ENCODE assay signal across 23 cellular contexts in genomic region chr11:116910378-116910777, GRCh38.
A peak's percentile ranks its signal among the peaks of the same experiment; 100 is the strongest.
DNase-seq lines count a peak whose midpoint lies in the region; ATAC-seq, FAIRE-seq and TF ChIP-seq lines count a peak whose summit lies in the region.
"Had no signal": no experiment of that assay in that cellular context is flagged by ENCODE, and none has a peak within 500 bp of the region (broad histone marks: within the 10 kb centered on the region; RNA-seq: fewer than 3 reads in every experiment).

No MANE protein-coding gene starts in this region.

- ATAC-seq in activated T-helper 17 cell treated with anti-CD3 and anti-CD28 coated beads, Interleukin-2, amount 50 U/mL, for 72 hours (replicated peaks), result no peak
- ATAC-seq in pancreas (no peak), GM21723 (IDR thresholded peaks at IDR 0.05; ENCODE audit: unreplicated experiment) (no peak)
- ATAC-seq: esophagus mucosa; left cardiac atrium; stimulated activated memory B cell treated with anti-CD40 and anti-IgM and Interleukin-4, amounts not matched to agents 10 μg/mL and 1 μg/mL and 100 μg/mL, for 72 hours had no signal

- no TSS peak for BruUV-seq in Caco-2 (replicated peaks; lab: Mats Ljungman, UMichigan)

- FAIRE-seq in pancreas (lab: Jason Lieb, UNC), result no peak
- FAIRE-seq: RCC 7860 had no signal

- no peak overlapping the region for H3K4me3 ChIP-seq in Caco-2 (ENCODE audit: low read depth, low read length)
- no peak overlapping the region for H3K4me3 ChIP-seq in fibroblast of mammary gland (ENCODE audit: control insufficient read depth, low read depth, low read length)
- H3K4me3 ChIP-seq in neutrophil (ENCODE audit: low read depth in 1 of 2, low read length in 1 of 2), result no peak overlapping the region
- H3K4me3 ChIP-seq in pancreas, result no peak overlapping the region
- H3K4me3 ChIP-seq: ascending aorta, SJSA1, thoracic aorta had no signal

- peak overlapping the region; percentile 60 for H3K27ac ChIP-seq in neutrophil
- H3K27ac ChIP-seq in pancreas, result no peak overlapping the region
- H3K27ac ChIP-seq: ascending aorta, SJSA1, thoracic aorta had no signal

- H3K36me3 Mint-ChIP-seq in Caco-2 (ENCODE audit: insufficient read depth, unreplicated experiment), result peaks cover 16% of the 10 kb centered on the region
- peaks cover 33% of the 10 kb centered on the region for H3K36me3 Mint-ChIP-seq in activated T-helper 17 cell treated with anti-CD3 and anti-CD28 coated beads, Interleukin-2, amount 50 U/mL, for 72 hours (ENCODE audit: low read depth)

- POLR2A ChIA-PET in Caco-2 (lab: Charles Lee), result no interaction called here

- H3K27me3 ChIP-seq in Caco-2 (replicated peaks; ENCODE audit: control insufficient read depth, insufficient read depth, low read length) (no peaks in the 10 kb centered on the region), neutrophil (no peaks in the 10 kb centered on the region), pancreas (no peaks in the 10 kb centered on the region)
- H3K27me3 ChIP-seq: ascending aorta, SJSA1 had no signal

- H3K9me3 Mint-ChIP-seq in Caco-2 (ENCODE audit: unreplicated experiment), result no peaks in the 10 kb centered on the region
- no peaks in the 10 kb centered on the region for H3K9me3 Mint-ChIP-seq in activated T-helper 17 cell treated with anti-CD3 and anti-CD28 coated beads, Interleukin-2, amount 50 U/mL, for 72 hours
- H3K9me3 Mint-ChIP-seq: activated naive CD4-positive, alpha-beta T cell treated with anti-CD3 and anti-CD28 coated beads, Interleukin-2, amount 50 U/mL, for 24 hours; activated T-helper 1 cell treated with anti-CD3 and anti-CD28 coated beads, Interleukin-12 subunit alpha, Interleukin-12 subunit beta, Interleukin-2, Interleukin-4 antibody, amounts not matched to agents 30 ng/mL and 10 ng/mL and 1 ng/mL, durations not matched to agents 14 hours and 24 hours and 36 hours; stimulated activated memory B cell treated with anti-CD40 and anti-IgM and Interleukin-4, amounts not matched to agents 10 μg/mL and 1 μg/mL and 100 μg/mL, for 72 hours had no signal

- no peaks in the 10 kb centered on the region for H3K9me3 ChIP-seq in Caco-2
- H3K9me3 ChIP-seq in neutrophil, result no peaks in the 10 kb centered on the region
- H3K9me3 ChIP-seq in pancreas, result no peaks in the 10 kb centered on the region
- H3K9me3 ChIP-seq: ascending aorta, SJSA1, thoracic aorta had no signal

- H3K27ac Mint-ChIP-seq in Caco-2 (ENCODE audit: unreplicated experiment), result peak overlapping the region; percentile 37
- H3K27ac Mint-ChIP-seq in activated T-helper 17 cell treated with anti-CD3 and anti-CD28 coated beads, Interleukin-2, amount 50 U/mL, for 72 hours, result peak overlapping the region; percentile 13
- H3K27ac Mint-ChIP-seq: activated T-helper 1 cell treated with anti-CD3 and anti-CD28 coated beads, Interleukin-12 subunit alpha, Interleukin-12 subunit beta, Interleukin-2, Interleukin-4 antibody, amounts not matched to agents 30 ng/mL and 10 ng/mL and 1 ng/mL, durations not matched to agents 14 hours and 24 hours and 36 hours had no signal

- peak overlapping the region; percentile 2 for H3K4me3 Mint-ChIP-seq in Caco-2 (ENCODE audit: unreplicated experiment)
- H3K4me3 Mint-ChIP-seq in activated T-helper 17 cell treated with anti-CD3 and anti-CD28 coated beads, Interleukin-2, amount 50 U/mL, for 72 hours, result no peak overlapping the region
- H3K4me3 Mint-ChIP-seq: activated naive CD4-positive, alpha-beta T cell treated with anti-CD3 and anti-CD28 coated beads, Interleukin-2, amount 50 U/mL, for 24 hours; activated T-helper 1 cell treated with anti-CD3 and anti-CD28 coated beads, Interleukin-12 subunit alpha, Interleukin-12 subunit beta, Interleukin-2, Interleukin-4 antibody, amounts not matched to agents 30 ng/mL and 10 ng/mL and 1 ng/mL, durations not matched to agents 14 hours and 24 hours and 36 hours; stimulated activated memory B cell treated with anti-CD40 and anti-IgM and Interleukin-4, amounts not matched to agents 10 μg/mL and 1 μg/mL and 100 μg/mL, for 72 hours had no signal

- WGBS in pancreas, 2 donors, result 98% methylated on average over 2 of the region's 2 CpGs

- TF ChIP-seq CTCF in Caco-2 (IDR thresholded peaks at IDR 0.05; ENCODE audit: insufficient read depth in 1 of 2, low read depth in 1 of 2, low read length in 1 of 2, severe bottlenecking in 1 of 2, unreplicated experiment in 1 of 2), result no peak
- TF ChIP-seq CTCF in fibroblast of mammary gland (conservative IDR thresholded peaks at IDR 0.05; ENCODE audit: control insufficient read depth, insufficient read depth, low read depth, low read length), result no peak
- TF ChIP-seq CTCF in neutrophil (IDR thresholded peaks at IDR 0.05), result no peak
- no peak for TF ChIP-seq CTCF in pancreas (IDR thresholded peaks at IDR 0.05)

- peaks cover 17% of the 10 kb centered on the region for H3K4me1 Mint-ChIP-seq in Caco-2 (ENCODE audit: low read depth, unreplicated experiment)
- H3K4me1 Mint-ChIP-seq in activated T-helper 17 cell treated with anti-CD3 and anti-CD28 coated beads, Interleukin-2, amount 50 U/mL, for 72 hours, result peaks cover 13% of the 10 kb centered on the region

- DNase-seq in Caco-2 (no peak), fibroblast of mammary gland (ENCODE audit: low read depth) (peak; percentile 49), pancreas (no peak), pons (ENCODE audit: low spot score) (no peak)
- no peak for DNase-seq in stimulated activated naive CD4-positive, alpha-beta T cell treated with Interleukin-2 at 50 U/mL for 16 hours (lab: John Stamatoyannopoulos, UW)
- DNase-seq: activated CD4-positive, alpha-beta T cell treated with anti-CD3 and anti-CD28 coated beads for 48 hours; AML-193; effector CD8-positive, alpha-beta T cell; left cardiac atrium; NCI-H510A; stimulated activated CD4-positive, alpha-beta T cell treated with anti-CD3 and anti-CD28 coated beads, Interleukin-1b, Interleukin-23, amount 100 ng/mL, for 48 hours; T-helper 1 cell had no signal

- H3K36me3 ChIP-seq in Caco-2 (ENCODE audit: control insufficient read depth, insufficient read depth, low read length) (no peaks in the 10 kb centered on the region), neutrophil (no peaks in the 10 kb centered on the region), pancreas (no peaks in the 10 kb centered on the region)
- H3K36me3 ChIP-seq: ascending aorta, SJSA1, thoracic aorta had no signal

- no peaks in the 10 kb centered on the region for H3K27me3 Mint-ChIP-seq in Caco-2 (ENCODE audit: insufficient read depth, unreplicated experiment)
- H3K27me3 Mint-ChIP-seq in activated T-helper 17 cell treated with anti-CD3 and anti-CD28 coated beads, Interleukin-2, amount 50 U/mL, for 72 hours, result no peaks in the 10 kb centered on the region
- H3K27me3 Mint-ChIP-seq: activated naive CD4-positive, alpha-beta T cell treated with anti-CD3 and anti-CD28 coated beads, Interleukin-2, amount 50 U/mL, for 24 hours; stimulated activated memory B cell treated with anti-CD40 and anti-IgM and Interleukin-4, amounts not matched to agents 10 μg/mL and 1 μg/mL and 100 μg/mL, for 72 hours had no signal

- CTCF ChIA-PET in Caco-2 (lab: Charles Lee), result interaction anchor here (0.5 to 0.8 kb wide), 3 partner anchors 76 to 195 kb away, joined by 3 to 8 read pairs (median 6); no protein-coding TSS in a partner anchor

- intact Hi-C loops in Caco-2 (cut with micrococcal nuclease; ENCODE audit: unreplicated experiment) (no loop called here), pancreas (cut with DNase I) (no loop called here)

- H3K4me1 ChIP-seq in Caco-2, result peaks cover 11% of the 10 kb centered on the region
- H3K4me1 ChIP-seq in neutrophil (ENCODE audit: control insufficient read depth in 1 of 2, insufficient read depth in 1 of 2, low read depth in 1 of 2, low read length in 1 of 2), result peaks cover 62 to 63% of the 10 kb centered on the region in 2 experiments
- H3K4me1 ChIP-seq in pancreas, result no peaks in the 10 kb centered on the region
- H3K4me1 ChIP-seq: ascending aorta, SJSA1 had no signal
